12 cellular contexts compared by ENCODE assay signal in the genomic region with DNA sequence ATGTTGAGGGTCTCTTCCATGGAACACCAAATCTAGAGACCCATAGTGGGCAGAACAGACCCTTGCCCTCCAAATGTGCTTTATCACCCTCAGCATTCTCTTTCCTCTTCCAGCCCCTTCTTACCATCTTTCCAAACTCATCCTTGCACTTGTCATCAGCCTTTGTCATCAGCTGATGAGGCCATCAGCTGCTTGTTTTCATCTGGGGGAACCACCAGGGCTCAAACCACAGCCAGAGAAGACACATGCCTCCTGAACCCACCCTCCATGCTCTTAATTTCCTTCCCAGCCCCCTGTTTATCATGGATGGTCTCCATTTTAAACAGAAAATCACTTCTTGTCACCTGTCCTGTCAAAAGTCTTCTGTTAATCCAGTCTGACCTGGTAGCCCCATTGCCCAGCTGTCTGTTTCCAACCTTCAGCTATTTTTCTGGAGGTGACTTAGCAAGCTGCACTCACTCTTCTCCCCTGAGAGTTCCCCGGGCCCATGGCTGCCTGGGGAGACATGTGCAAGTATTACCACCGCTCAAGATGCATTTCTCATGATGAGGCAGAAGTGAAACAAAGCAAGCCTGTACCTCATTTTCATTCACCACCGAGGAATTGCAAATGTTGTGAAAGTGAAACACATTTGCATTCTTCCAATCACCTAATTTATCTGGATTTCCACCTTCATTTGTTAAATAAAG. TPM values are rescaled to one million over a fixed set of nuclear protein-coding genes. Genes with fewer than 3 reads are reported as not detected.
A peak's percentile ranks its signal among the peaks of the same experiment; 100 is the strongest.
DNase-seq lines count a peak whose midpoint lies in the region; ATAC-seq and TF ChIP-seq lines count a peak whose summit lies in the region.
"Had no signal": no experiment of that assay in that cellular context is flagged by ENCODE, and none has a peak within 500 bp of the region (broad histone marks: within the 10 kb centered on the region; RNA-seq: fewer than 3 reads in every experiment).

No MANE protein-coding gene starts in this region.

- in situ Hi-C loops in gastrocnemius medialis (cut with MboI; ENCODE audit: low sequenced_read_pairs in 4 of 4), result no loop called here

- no peak overlapping the region for H3K4me3 ChIP-seq in gastrocnemius medialis

- no peaks in the 10 kb centered on the region for H3K9me3 ChIP-seq in gastrocnemius medialis
- H3K9me3 ChIP-seq: BE2C had no signal

- H3K4me1 ChIP-seq in gastrocnemius medialis, result peaks cover 18 to 22% of the 10 kb centered on the region in 2 donors
- H3K4me1 ChIP-seq: BE2C had no signal

- no peaks in the 10 kb centered on the region for H3K27me3 ChIP-seq in gastrocnemius medialis
- H3K27me3 ChIP-seq: BE2C had no signal

- peak; percentile 100 for ATAC-seq in HG02623 (IDR thresholded peaks at IDR 0.05; ENCODE audit: unreplicated experiment)
- no peak for ATAC-seq in gastrocnemius medialis

- peak overlapping the region in 3 of 4 donors; percentile 54 to 66 (median 65) for H3K27ac ChIP-seq in gastrocnemius medialis

- TF ChIP-seq CTCF in gastrocnemius medialis (IDR thresholded peaks at IDR 0.05 in 4 of 5, conservative IDR thresholded peaks at IDR 0.05 in 1 of 5), result no peak

- H3K36me3 ChIP-seq in gastrocnemius medialis, result no peaks in the 10 kb centered on the region
- H3K36me3 ChIP-seq: BE2C had no signal

- TF ChIP-seq POLR2A in gastrocnemius medialis (IDR thresholded peaks at IDR 0.05), result no peak

- peak; percentile 48 for DNase-seq in activated CD8-positive, alpha-beta memory T cell treated with anti-CD3 and anti-CD28 coated beads for 24 hours
- no peak for DNase-seq in activated CD8-positive, alpha-beta memory T cell treated with anti-CD3 and anti-CD28 coated beads, Interleukin-2, amount 50 U/mL, for 4 hours
- DNase-seq in LHCN-M2 (ENCODE audit: low read depth) (peak; percentile 17), gastrocnemius medialis (no peak), occipital lobe (lab: John Stamatoyannopoulos, UW) (no peak), NCI-H187 (lab: John Stamatoyannopoulos, UW) (no peak), NCI-H2227 (lab: John Stamatoyannopoulos, UW; ENCODE audit: unreplicated experiment) (no peak)
- DNase-seq: activated CD4-positive, alpha-beta T cell treated with anti-CD3 and anti-CD28 coated beads for 1 hour; BE2C; effector CD4-positive, alpha-beta T cell; midbrain had no signal

- intact Hi-C loops in gastrocnemius medialis (cut with DNase I; ENCODE audit: low total_unique reads), result no loop called here

RNA-seq across cellular contexts. Expression of gene SYNM, which starts 14.7 kb away (rescaled TPM):
- total RNA-seq in LHCN-M2 (2014; rRNA removed), result 5.2 and 5.6 TPM in 2 replicates
- 5.2 TPM for polyA plus RNA-seq in LHCN-M2 (2012)
- total RNA-seq in gastrocnemius medialis, result 100 to 1,000 TPM; 200 to 308 (median 266) TPM
- 6.6 TPM for total RNA-seq in occipital lobe

Comparison
In these comparisons a context has a peak if more than half of its experiments do, and no peak if none do; other contexts are left out.
1. DNase-seq: peak in activated CD8-positive, alpha-beta memory T cell treated with anti-CD3 and anti-CD28 coated beads for 24 hours (single experiment) and LHCN-M2 (single experiment); none in activated CD8-positive, alpha-beta memory T cell treated with anti-CD3 and anti-CD28 coated beads, Interleukin-2, amount 50 U/mL, for 4 hours (single experiment), gastrocnemius medialis (0 of 2), occipital lobe (single experiment), NCI-H187 (0 of 2) and NCI-H2227 (single experiment).
2. RNA of gene SYNM, which starts 14.7 kb away (total RNA-seq): 200 to 308 TPM in gastrocnemius medialis; 6.6 TPM in occipital lobe (single experiment) and 5.2 to 5.6 TPM in LHCN-M2; every median in the first group is over 10 times any median in the second.